In the genomic region with DNA sequence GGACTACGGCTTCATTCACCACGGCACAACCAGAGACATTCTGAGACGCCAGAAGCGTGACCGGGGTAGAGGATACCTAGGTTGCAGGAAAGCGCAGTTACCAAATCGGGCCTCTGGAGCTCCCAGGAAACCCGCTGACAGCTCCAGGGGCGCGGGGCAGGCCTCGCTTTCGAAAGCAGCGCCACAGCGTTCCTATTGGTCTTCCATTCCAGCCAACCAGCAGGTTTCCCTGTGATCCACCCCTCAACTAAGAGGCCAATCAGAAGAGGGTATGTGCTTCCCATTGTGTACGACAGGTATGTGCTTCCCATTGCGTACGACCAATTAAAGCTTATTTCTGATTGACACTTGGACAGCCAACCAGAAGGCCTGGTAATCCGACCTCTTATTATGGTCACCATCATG, we compare ENCODE assay signal across 9 cellular contexts. TPM values are rescaled to one million over a fixed set of nuclear protein-coding genes. Genes with fewer than 3 reads are reported as not detected.
DNase-seq lines count a peak whose midpoint lies in the region; ATAC-seq and TF ChIP-seq lines count a peak whose summit lies in the region.
"Had no signal": no experiment of that assay in that cellular context is flagged by ENCODE, and none has a peak within 500 bp of the region (broad histone marks: within the 10 kb centered on the region; RNA-seq: fewer than 3 reads in every experiment).

No MANE protein-coding gene starts in this region.

- TF ChIP-seq CTCF in neural cell (IDR thresholded peaks at IDR 0.05; ENCODE audit: poor library complexity, severe bottlenecking): no peak
- TF ChIP-seq CTCF in osteoblast (IDR thresholded peaks at IDR 0.05; ENCODE audit: extremely low read depth, low read depth, low read length): no peak

- no peak overlapping the region for H3K4me2 ChIP-seq in neural cell (ENCODE audit: low read length)
- H3K4me2 ChIP-seq in osteoblast (ENCODE audit: insufficient read depth, low read length): no peak overlapping the region

- intact Hi-C loops in posterior cingulate gyrus (cut with DNase I): no loop called here

- H3K9me2 ChIP-seq in neural cell (ENCODE audit: insufficient read depth, low read length): no peaks in the 10 kb centered on the region

- H3K36me3 ChIP-seq in duodenal mucosa (ENCODE audit: control insufficient read depth in 1 of 2, insufficient read depth in 2 of 2, low read length in 2 of 2) (no peaks in the 10 kb centered on the region), neural cell (ENCODE audit: insufficient read depth, low read length) (no peaks in the 10 kb centered on the region), osteoblast (ENCODE audit: insufficient read depth, low read length) (peaks cover 4% of the 10 kb centered on the region)

- H3K79me2 ChIP-seq in neural cell (replicated peaks; ENCODE audit: insufficient read depth, low read length) (no peaks in the 10 kb centered on the region), osteoblast (ENCODE audit: insufficient read depth, low read length) (no peaks in the 10 kb centered on the region)

- no peaks in the 10 kb centered on the region for H3K9me3 ChIP-seq in duodenal mucosa (ENCODE audit: control insufficient read depth in 1 of 2, low read length in 2 of 2)
- no peaks in the 10 kb centered on the region for H3K9me3 ChIP-seq in neural cell (ENCODE audit: low read length)
- H3K9me3 ChIP-seq in osteoblast (ENCODE audit: low read depth, low read length): no peaks in the 10 kb centered on the region

- H4K20me1 ChIP-seq in neural cell (ENCODE audit: insufficient read depth): no peaks in the 10 kb centered on the region
- H4K20me1 ChIP-seq in osteoblast (ENCODE audit: insufficient read depth, low read length): no peaks in the 10 kb centered on the region

- no peak overlapping the region for H3K27ac ChIP-seq in duodenal mucosa (ENCODE audit: low read depth, low read length)
- H3K27ac ChIP-seq in neural cell (ENCODE audit: low read length): no peak overlapping the region
- H3K27ac ChIP-seq in osteoblast (ENCODE audit: low read depth, low read length): no peak overlapping the region

- DNase-seq in GM19238 (ENCODE audit: insufficient read length, low spot score): peak; percentile 24
- no peak for DNase-seq in A172 (ENCODE audit: low spot score)
- DNase-seq in amniotic stem cell (lab: John Stamatoyannopoulos, UW): no peak
- no peak for DNase-seq in posterior cingulate gyrus
- no peak for DNase-seq in osteoblast (ENCODE audit: insufficient read length, low spot score, missing footprints)

- H2AFZ ChIP-seq in neural cell (ENCODE audit: low read depth, low read length) (no peak overlapping the region), osteoblast (ENCODE audit: low read length) (no peak overlapping the region)

- no peaks in the 10 kb centered on the region for H3F3A ChIP-seq in neural cell (ENCODE audit: insufficient read depth, low read length, poor library complexity, severe bottlenecking)

- peak; percentile 93 for ATAC-seq in HG03135 (IDR thresholded peaks at IDR 0.05; ENCODE audit: unreplicated experiment)

- no peaks in the 10 kb centered on the region for H3K27me3 ChIP-seq in duodenal mucosa (ENCODE audit: control insufficient read depth in 1 of 2, insufficient read depth in 2 of 2, low read length in 2 of 2)
- no peaks in the 10 kb centered on the region for H3K27me3 ChIP-seq in neural cell (ENCODE audit: insufficient read depth, low read depth, low read length)
- no peaks in the 10 kb centered on the region for H3K27me3 ChIP-seq in osteoblast (ENCODE audit: insufficient read depth, low read length)

- no peaks in the 10 kb centered on the region for H3K4me1 ChIP-seq in duodenal mucosa (ENCODE audit: control insufficient read depth in 1 of 2, insufficient read depth in 2 of 2, low read length in 2 of 2)
- H3K4me1 ChIP-seq in osteoblast (ENCODE audit: insufficient read depth, low read length): peaks cover 4% of the 10 kb centered on the region

- H3K4me3 ChIP-seq in duodenal mucosa (ENCODE audit: low read depth in 1 of 2, low read length in 2 of 2) (peak overlapping the region; percentile 22 to 36), neural cell (ENCODE audit: low read length) (peak overlapping the region; percentile 37), osteoblast (ENCODE audit: insufficient read depth, low read length) (no peak overlapping the region)

- TF ChIP-seq RAD21 in neural cell (conservative IDR thresholded peaks at IDR 0.05): no peak

- no peak overlapping the region for H3K9ac ChIP-seq in duodenal mucosa (ENCODE audit: low read depth in 1 of 2, low read length in 2 of 2)
- no peak overlapping the region for H3K9ac ChIP-seq in neural cell (ENCODE audit: low read length)

- no peak for TF ChIP-seq EP300 in neural cell (conservative IDR thresholded peaks at IDR 0.05; ENCODE audit: poor library complexity, severe bottlenecking)

TF ChIP-seq in neural cell, 6 proteins besides CTCF, POLR2A, EP300 and RAD21:
- TF ChIP-seq MXI1 (conservative IDR thresholded peaks at IDR 0.05; ENCODE audit: poor library complexity, severe bottlenecking): no peak
- TF ChIP-seq EZH2 (IDR thresholded peaks at IDR 0.05; ENCODE audit: borderline replicate concordance, insufficient read depth, low read length, poor library complexity, severe bottlenecking): no peak
- TF ChIP-seq SMC3 (conservative IDR thresholded peaks at IDR 0.05; ENCODE audit: poor library complexity): no peak
- no peak for TF ChIP-seq TAF1 (IDR thresholded peaks at IDR 0.05; ENCODE audit: low read depth)
- no peak for TF ChIP-seq POLR2AphosphoS5 (IDR thresholded peaks at IDR 0.05)

RNA-seq across cellular contexts. Expression of gene SNX12, which starts 14.9 kb away (rescaled TPM):
- polyA plus RNA-seq in neural cell: 71.2 and 91.9 TPM in 2 replicates
- 57.3 and 58.9 TPM in 2 replicates for polyA minus RNA-seq in neural cell
- total RNA-seq in A172 (2014; rRNA removed; shearing (Covaris generic)): 69.0 and 101 TPM in 2 replicates
- 64.5 and 67.7 TPM in 2 replicates for total RNA-seq in osteoblast

RNA-seq across cellular contexts. Expression of gene FOXO4, which starts 42.4 kb away (rescaled TPM):
- 1.9 and 3.1 TPM in 2 replicates for polyA plus RNA-seq in neural cell
- polyA minus RNA-seq in neural cell: 1.2 and 1.4 TPM in 2 replicates
- total RNA-seq in A172 (2014; rRNA removed; shearing (Covaris generic)): 0.98 and 2.4 TPM in 2 replicates
- 6.8 and 7.6 TPM in 2 replicates for total RNA-seq in osteoblast

RNA-seq across cellular contexts. Expression of gene CXorf65, which starts 53.3 kb away (rescaled TPM):
- not detected in 2 replicates for polyA plus RNA-seq in neural cell
- polyA minus RNA-seq in neural cell: not detected in 2 replicates
- total RNA-seq in A172 (2014; rRNA removed; shearing (Covaris generic)): not detected in 2 replicates
- total RNA-seq in osteoblast: not detected in 2 replicates
- polyA plus RNA-seq: keratinocyte had no signal

RNA-seq across cellular contexts. Expression of gene IL2RG, which starts 58.2 kb away (rescaled TPM):
- not detected in 2 replicates for polyA plus RNA-seq in neural cell
- polyA minus RNA-seq in neural cell: not detected in 2 replicates
- 0.22 and 1.4 TPM in 2 replicates for total RNA-seq in A172 (2014; rRNA removed; shearing (Covaris generic))
- total RNA-seq in osteoblast: not detected in 2 replicates
